17 cellular contexts compared by ENCODE assay signal in genomic region chr6:121711472-121711871, GRCh38.
"Had no signal": no experiment of that assay in that cellular context is flagged by ENCODE, and none has a peak within 500 bp of the region (broad histone marks: within the 10 kb centered on the region; RNA-seq: fewer than 3 reads in every experiment).

No MANE protein-coding gene starts in this region.

- H3K27me3 Mint-ChIP-seq: activated naive CD8-positive, alpha-beta T cell treated with anti-CD3 and anti-CD28 coated beads, Interleukin-2, amount 50 U/mL, for 24 hours; memory B cell; naive thymus-derived CD4-positive, alpha-beta T cell had no signal

- H3K27me3 ChIP-seq: neutrophil, spleen, stomach had no signal

- H3K9me3 ChIP-seq: mucosa of descending colon, neutrophil, stomach, thoracic aorta had no signal

- H3K9me3 Mint-ChIP-seq: activated naive CD4-positive, alpha-beta T cell treated with anti-CD3 and anti-CD28 coated beads for 36 hours; activated T-helper 2 cell treated with anti-CD3 and anti-CD28 coated beads, Interferon-gamma antibody, Interleukin-2, Interleukin-4, amounts not matched to agents 10 μg/mL and 5 μg/mL and 100 μg/mL, durations not matched to agents 14 hours and 24 hours and 36 hours had no signal

- H3K36me3 Mint-ChIP-seq: memory B cell; naive thymus-derived CD4-positive, alpha-beta T cell had no signal

- ATAC-seq: activated naive CD8-positive, alpha-beta T cell treated with anti-CD3 and anti-CD28 coated beads, Interleukin-2, amount 50 U/mL, for 24 hours; mucosa of descending colon; naive thymus-derived CD4-positive, alpha-beta T cell; sciatic nerve had no signal

- H3K4me1 ChIP-seq: spleen, stomach had no signal

- H3K36me3 ChIP-seq: neutrophil, spleen, stomach, thoracic aorta had no signal

- H3K27ac Mint-ChIP-seq: activated naive CD4-positive, alpha-beta T cell treated with anti-CD3 and anti-CD28 coated beads for 36 hours; activated naive CD8-positive, alpha-beta T cell treated with anti-CD3 and anti-CD28 coated beads, Interleukin-2, amount 50 U/mL, for 24 hours; activated T-helper 2 cell treated with anti-CD3 and anti-CD28 coated beads, Interferon-gamma antibody, Interleukin-2, Interleukin-4, amounts not matched to agents 10 μg/mL and 5 μg/mL and 100 μg/mL, durations not matched to agents 14 hours and 24 hours and 36 hours; memory B cell had no signal

- H3K4me1 Mint-ChIP-seq: activated naive CD8-positive, alpha-beta T cell treated with anti-CD3 and anti-CD28 coated beads, Interleukin-2, amount 50 U/mL, for 24 hours; memory B cell had no signal

- H3K27ac ChIP-seq: neutrophil, spleen, stomach, thoracic aorta, VCaP had no signal

- H3K4me3 ChIP-seq: mucosa of descending colon, spleen, stomach, thoracic aorta had no signal

- H3K4me3 Mint-ChIP-seq: activated naive CD4-positive, alpha-beta T cell treated with anti-CD3 and anti-CD28 coated beads for 36 hours; activated naive CD8-positive, alpha-beta T cell treated with anti-CD3 and anti-CD28 coated beads, Interleukin-2, amount 50 U/mL, for 24 hours; memory B cell; naive thymus-derived CD4-positive, alpha-beta T cell had no signal

- DNase-seq: activated CD4-positive, alpha-beta T cell treated with anti-CD3 and anti-CD28 coated beads for 1 hour; activated CD4-positive, alpha-beta T cell treated with anti-CD3 and anti-CD28 coated beads, Interleukin-2, amount 50 U/mL, for 4 hours; activated naive CD4-positive, alpha-beta T cell treated with anti-CD3 and anti-CD28 coated beads for 36 hours; activated naive CD8-positive, alpha-beta T cell treated with anti-CD3 and anti-CD28 coated beads, Interleukin-2, amount 50 U/mL, for 24 hours; activated T-cell treated with anti-CD3 and anti-CD28 coated beads, Interleukin-2, amount 50 U/mL, for 1 hour; aorta; cerebellar nuclear complex; mucosa of descending colon; naive thymus-derived CD4-positive, alpha-beta T cell; spleen; stomach had no signal
